1 cellular context compared by ENCODE assay signal in the genomic region with DNA sequence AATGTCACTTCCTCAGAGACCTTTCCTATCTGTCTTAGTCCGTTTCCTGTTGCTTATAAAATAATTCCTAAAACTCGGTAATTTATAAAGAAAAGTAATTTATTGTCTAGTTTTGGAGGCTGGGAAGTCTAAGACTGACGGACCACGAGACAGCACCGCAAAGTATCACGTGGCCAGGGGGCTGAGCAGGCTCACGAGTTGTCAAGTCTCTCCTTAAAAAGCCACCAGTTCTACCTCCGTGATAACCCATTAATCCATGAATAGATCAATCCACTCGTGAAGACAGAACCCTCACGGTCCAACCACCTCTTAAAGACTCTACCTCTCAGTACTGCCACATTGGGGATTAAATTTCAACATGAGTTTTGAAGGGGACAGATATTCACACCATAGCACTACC.
TF ChIP-seq lines count a peak whose summit lies in the region.

No MANE protein-coding gene starts in this region.

TF ChIP-seq in GM12878, 131 proteins besides CTCF, POLR2A, EP300 and RAD21 (continued from another document):
- TF ChIP-seq, protein P1, sequence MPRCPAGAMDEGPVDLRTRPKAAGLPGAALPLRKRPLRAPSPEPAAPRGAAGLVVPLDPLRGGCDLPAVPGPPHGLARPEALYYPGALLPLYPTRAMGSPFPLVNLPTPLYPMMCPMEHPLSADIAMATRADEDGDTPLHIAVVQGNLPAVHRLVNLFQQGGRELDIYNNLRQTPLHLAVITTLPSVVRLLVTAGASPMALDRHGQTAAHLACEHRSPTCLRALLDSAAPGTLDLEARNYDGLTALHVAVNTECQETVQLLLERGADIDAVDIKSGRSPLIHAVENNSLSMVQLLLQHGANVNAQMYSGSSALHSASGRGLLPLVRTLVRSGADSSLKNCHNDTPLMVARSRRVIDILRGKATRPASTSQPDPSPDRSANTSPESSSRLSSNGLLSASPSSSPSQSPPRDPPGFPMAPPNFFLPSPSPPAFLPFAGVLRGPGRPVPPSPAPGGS (IDR thresholded peaks at IDR 0.05; ENCODE audit: borderline replicate concordance, insufficient read depth, low read depth, low read length, poor library complexity, severe bottlenecking) = no peak
- TF ChIP-seq ATF3 (IDR thresholded peaks at IDR 0.05; ENCODE audit: borderline replicate concordance, extremely low read depth, low read depth, low read length) = 0 out of 2 replicates have a peak, but pooled peaks have one; percentile 29
- TF ChIP-seq, protein P2, sequence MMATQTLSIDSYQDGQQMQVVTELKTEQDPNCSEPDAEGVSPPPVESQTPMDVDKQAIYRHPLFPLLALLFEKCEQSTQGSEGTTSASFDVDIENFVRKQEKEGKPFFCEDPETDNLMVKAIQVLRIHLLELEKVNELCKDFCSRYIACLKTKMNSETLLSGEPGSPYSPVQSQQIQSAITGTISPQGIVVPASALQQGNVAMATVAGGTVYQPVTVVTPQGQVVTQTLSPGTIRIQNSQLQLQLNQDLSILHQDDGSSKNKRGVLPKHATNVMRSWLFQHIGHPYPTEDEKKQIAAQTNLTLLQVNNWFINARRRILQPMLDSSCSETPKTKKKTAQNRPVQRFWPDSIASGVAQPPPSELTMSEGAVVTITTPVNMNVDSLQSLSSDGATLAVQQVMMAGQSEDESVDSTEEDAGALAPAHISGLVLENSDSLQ (IDR thresholded peaks at IDR 0.05) = peak; percentile 26; the same call in 1 of the 2 replicates
- TF ChIP-seq, protein P3, sequence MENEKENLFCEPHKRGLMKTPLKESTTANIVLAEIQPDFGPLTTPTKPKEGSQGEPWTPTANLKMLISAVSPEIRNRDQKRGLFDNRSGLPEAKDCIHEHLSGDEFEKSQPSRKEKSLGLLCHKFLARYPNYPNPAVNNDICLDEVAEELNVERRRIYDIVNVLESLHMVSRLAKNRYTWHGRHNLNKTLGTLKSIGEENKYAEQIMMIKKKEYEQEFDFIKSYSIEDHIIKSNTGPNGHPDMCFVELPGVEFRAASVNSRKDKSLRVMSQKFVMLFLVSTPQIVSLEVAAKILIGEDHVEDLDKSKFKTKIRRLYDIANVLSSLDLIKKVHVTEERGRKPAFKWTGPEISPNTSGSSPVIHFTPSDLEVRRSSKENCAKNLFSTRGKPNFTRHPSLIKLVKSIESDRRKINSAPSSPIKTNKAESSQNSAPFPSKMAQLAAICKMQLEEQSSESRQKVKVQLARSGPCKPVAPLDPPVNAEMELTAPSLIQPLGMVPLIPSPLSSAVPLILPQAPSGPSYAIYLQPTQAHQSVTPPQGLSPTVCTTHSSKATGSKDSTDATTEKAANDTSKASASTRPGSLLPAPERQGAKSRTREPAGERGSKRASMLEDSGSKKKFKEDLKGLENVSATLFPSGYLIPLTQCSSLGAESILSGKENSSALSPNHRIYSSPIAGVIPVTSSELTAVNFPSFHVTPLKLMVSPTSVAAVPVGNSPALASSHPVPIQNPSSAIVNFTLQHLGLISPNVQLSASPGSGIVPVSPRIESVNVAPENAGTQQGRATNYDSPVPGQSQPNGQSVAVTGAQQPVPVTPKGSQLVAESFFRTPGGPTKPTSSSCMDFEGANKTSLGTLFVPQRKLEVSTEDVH (IDR thresholded peaks at IDR 0.05; ENCODE audit: low read depth, partially characterized antibody) = no peak
- TF ChIP-seq CEBPB (IDR thresholded peaks at IDR 0.05; ENCODE audit: borderline replicate concordance in 1 of 2, low read depth in 2 of 2, low read length in 2 of 2) = no peak
- no peak for TF ChIP-seq REST (IDR thresholded peaks at IDR 0.05; ENCODE audit: low read depth, low read length)
- TF ChIP-seq ATF2 (IDR thresholded peaks at IDR 0.05; ENCODE audit: low read length) = no peak
